ENCODE assay signal across 30 cellular contexts in the genomic region with DNA sequence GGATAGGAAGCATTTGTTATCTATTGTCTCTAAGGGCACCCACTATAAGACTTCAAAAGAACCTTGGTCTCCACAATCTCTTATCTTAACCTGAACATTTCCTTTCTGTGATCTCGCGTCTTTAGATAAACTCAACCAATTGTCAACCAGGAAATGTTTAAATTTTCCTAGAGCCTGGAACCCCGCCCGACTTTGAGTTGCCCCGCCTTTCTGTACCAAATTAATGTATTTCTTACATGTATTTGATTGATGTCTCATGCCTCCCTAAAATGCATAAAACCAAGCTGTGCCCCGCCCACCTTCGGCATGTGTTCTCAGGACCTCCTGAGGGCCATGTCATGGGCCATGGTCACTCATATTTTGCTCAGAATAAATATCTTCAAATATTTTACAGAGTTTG.
"Had no signal": no experiment of that assay in that cellular context is flagged by ENCODE, and none has a peak within 500 bp of the region (broad histone marks: within the 10 kb centered on the region; RNA-seq: fewer than 3 reads in every experiment).

No MANE protein-coding gene starts in this region.

- H3K36me3 ChIP-seq: brain microvascular endothelial cell, SJCRH30, WERI-Rb-1 had no signal

- ATAC-seq: activated CD8-positive, alpha-beta memory T cell treated with anti-CD3 and anti-CD28 coated beads, Interleukin-2, amount 10 ng/mL, durations not matched to agents 7 days and 5 days; Panc1 had no signal

- H3K9me3 ChIP-seq: SJCRH30 had no signal

- H3K4me1 ChIP-seq: SJCRH30 had no signal

- H3K27me3 ChIP-seq: brain microvascular endothelial cell, SJCRH30 had no signal

- H3K4me3 Mint-ChIP-seq: activated CD4-positive, alpha-beta memory T cell treated with anti-CD3 and anti-CD28 coated beads, Interleukin-2, amount 10 ng/mL, durations not matched to agents 7 days and 5 days; activated CD8-positive, alpha-beta memory T cell treated with anti-CD3 and anti-CD28 coated beads, Interleukin-2, amount 10 ng/mL, durations not matched to agents 7 days and 5 days; activated naive CD4-positive, alpha-beta T cell treated with anti-CD3 and anti-CD28 coated beads, Interleukin-2, amount 10 ng/mL, durations not matched to agents 7 days and 5 days; activated naive CD8-positive, alpha-beta T cell treated with anti-CD3 and anti-CD28 coated beads for 36 hours; T-helper 2 cell treated with Interferon-gamma antibody and Interleukin-4, amounts not matched to agents 5 μg/mL and 100 μg/mL, for 36 hours had no signal

- H3K36me3 Mint-ChIP-seq: activated CD8-positive, alpha-beta memory T cell treated with anti-CD3 and anti-CD28 coated beads, Interleukin-2, amount 10 ng/mL, durations not matched to agents 7 days and 5 days; activated naive CD4-positive, alpha-beta T cell treated with anti-CD3 and anti-CD28 coated beads, Interleukin-2, amount 10 ng/mL, durations not matched to agents 7 days and 5 days; activated naive CD8-positive, alpha-beta T cell treated with anti-CD3 and anti-CD28 coated beads for 36 hours had no signal

- H3K27ac ChIP-seq: brain microvascular endothelial cell, SJCRH30, SK-N-MC, WERI-Rb-1 had no signal

- DNase-seq: activated CD4-positive, alpha-beta memory T cell treated with anti-CD3 and anti-CD28 coated beads, Interleukin-2, amount 10 ng/mL, durations not matched to agents 7 days and 5 days; activated CD4-positive, alpha-beta T cell treated with anti-CD3 and anti-CD28 coated beads for 1 hour; activated CD4-positive, alpha-beta T cell treated with anti-CD3 and anti-CD28 coated beads for 48 hours; activated CD4-positive, CD25-positive, alpha-beta regulatory T cell; activated CD8-positive, alpha-beta memory T cell treated with anti-CD3 and anti-CD28 coated beads for 24 hours; activated CD8-positive, alpha-beta memory T cell treated with anti-CD3 and anti-CD28 coated beads, Interleukin-2, amount 10 ng/mL, durations not matched to agents 7 days and 5 days; activated CD8-positive, alpha-beta memory T cell treated with anti-CD3 and anti-CD28 coated beads, Interleukin-2, amount 50 U/mL, for 48 hours; activated effector memory CD4-positive, alpha-beta T cell treated with Interleukin-2 at 50 U/mL for 16 hours; activated naive CD4-positive, alpha-beta T cell treated with anti-CD3 and anti-CD28 coated beads, Interleukin-2, amount 10 ng/mL, durations not matched to agents 7 days and 5 days; activated naive CD8-positive, alpha-beta T cell treated with anti-CD3 and anti-CD28 coated beads for 36 hours; activated T-cell treated with anti-CD3 and anti-CD28 coated beads, Interleukin-2, amount 50 U/mL, for 48 hours; amniotic stem cell; aorta; brain microvascular endothelial cell; central memory CD4-positive, alpha-beta T cell; Karpas-422; KBM-7; NCI-H1105; NCI-H1436; NCI-H1694; NCI-H1930; NCI-H2081 treated with DMSO at 0.1 percent for 48 hours; NCI-H345; NCI-H524 treated with DMSO at 0.1 percent for 48 hours; SHP77; SJCRH30; WERI-Rb-1 had no signal

- H3K4me3 ChIP-seq: SJCRH30, SK-N-MC had no signal

- H3K27ac Mint-ChIP-seq: activated CD4-positive, alpha-beta memory T cell treated with anti-CD3 and anti-CD28 coated beads, Interleukin-2, amount 10 ng/mL, durations not matched to agents 7 days and 5 days; activated CD8-positive, alpha-beta memory T cell treated with anti-CD3 and anti-CD28 coated beads, Interleukin-2, amount 10 ng/mL, durations not matched to agents 7 days and 5 days; activated naive CD4-positive, alpha-beta T cell treated with anti-CD3 and anti-CD28 coated beads, Interleukin-2, amount 10 ng/mL, durations not matched to agents 7 days and 5 days; activated naive CD8-positive, alpha-beta T cell treated with anti-CD3 and anti-CD28 coated beads for 36 hours; T-helper 2 cell treated with Interferon-gamma antibody and Interleukin-4, amounts not matched to agents 5 μg/mL and 100 μg/mL, for 36 hours had no signal

- H3K9me3 Mint-ChIP-seq: activated CD4-positive, alpha-beta memory T cell treated with anti-CD3 and anti-CD28 coated beads, Interleukin-2, amount 10 ng/mL, durations not matched to agents 7 days and 5 days; activated naive CD4-positive, alpha-beta T cell treated with anti-CD3 and anti-CD28 coated beads, Interleukin-2, amount 10 ng/mL, durations not matched to agents 7 days and 5 days had no signal
